In genomic region chr2:203590496-203590895, GRCh38 we compare ENCODE assay signal across 27 cellular contexts.
"Had no signal": no experiment of that assay in that cellular context is flagged by ENCODE, and none has a peak within 500 bp of the region (broad histone marks: within the 10 kb centered on the region; RNA-seq: fewer than 3 reads in every experiment).

No MANE protein-coding gene starts in this region.

- H3K4me1 ChIP-seq: pancreas, prostate gland, right lobe of liver, sigmoid colon, testis, upper lobe of right lung, uterus had no signal

- DNase-seq: naive thymus-derived CD8-positive, alpha-beta T cell; nephron progenitor cell; pancreas; right cardiac atrium; right lobe of liver; sigmoid colon; small intestine; stimulated activated CD4-positive, alpha-beta T cell treated with anti-CD3 and anti-CD28 coated beads, Interleukin-15, amount 100 ng/mL, for 24 hours; stimulated activated CD4-positive, alpha-beta T cell treated with anti-CD3 and anti-CD28 coated beads, Interleukin-2, amount 100 ng/mL, for 24 hours; stimulated activated CD4-positive, alpha-beta T cell treated with anti-CD3 and anti-CD28 coated beads, Interleukin-2, amount 100 ng/mL, for 48 hours; stimulated activated CD4-positive, alpha-beta T cell treated with anti-CD3 and anti-CD28 coated beads, Interleukin-4, amount 100 ng/mL, for 24 hours; stimulated activated naive CD4-positive, alpha-beta T cell; stimulated activated naive CD8-positive, alpha-beta T cell treated with anti-CD3 and anti-CD28 coated beads, Interleukin-15, amount 100 ng/mL, for 72 hours; stimulated activated naive CD8-positive, alpha-beta T cell treated with anti-CD3 and anti-CD28 coated beads, Interleukin-15, Interleukin-2, amounts not matched to agents 100 U/mL and 50 U/mL, for 24 hours; substantia nigra; testis; tibial artery; transverse colon; upper lobe of right lung; uterus had no signal

- H3K36me3 ChIP-seq: neutrophil, pancreas, prostate gland, right lobe of liver, sigmoid colon, suprapubic skin, tibial artery, transverse colon, upper lobe of right lung, uterus had no signal

- H3K27me3 Mint-ChIP-seq: stimulated activated naive CD8-positive, alpha-beta T cell treated with anti-CD3 and anti-CD28 coated beads, Interleukin-15, amount 100 ng/mL, for 72 hours; type B pancreatic cell had no signal

- H3K4me3 Mint-ChIP-seq: naive thymus-derived CD8-positive, alpha-beta T cell; natural killer cell treated with Interleukin-12 subunit alpha and Interleukin-12 subunit beta and Interleukin-15 and Interleukin-18, amount 100 ng/mL, for 72 hours; nephron progenitor cell; neural crest cell; stimulated activated effector memory CD8-positive, alpha-beta T cell treated with anti-CD3 and anti-CD28 coated beads, Interleukin-12 subunit alpha, Interleukin-12 subunit beta, amount 100 ng/mL, for 72 hours; stimulated activated naive CD8-positive, alpha-beta T cell treated with anti-CD3 and anti-CD28 coated beads, Interleukin-15, amount 100 ng/mL, for 72 hours; type B pancreatic cell had no signal

- H3K36me3 Mint-ChIP-seq: naive thymus-derived CD8-positive, alpha-beta T cell; natural killer cell treated with Interleukin-12 subunit alpha and Interleukin-12 subunit beta and Interleukin-15 and Interleukin-18, amount 100 ng/mL, for 72 hours; type B pancreatic cell had no signal

- H3K27ac ChIP-seq: neutrophil, pancreas, prostate gland, right lobe of liver, sigmoid colon, suprapubic skin, testis, tibial artery, transverse colon, upper lobe of right lung, uterus had no signal

- ATAC-seq: naive thymus-derived CD8-positive, alpha-beta T cell; natural killer cell treated with Interleukin-12 subunit alpha and Interleukin-12 subunit beta and Interleukin-15 and Interleukin-18, amount 100 ng/mL, for 72 hours; pancreas; right cardiac atrium; right lobe of liver; stimulated activated effector memory CD8-positive, alpha-beta T cell treated with anti-CD3 and anti-CD28 coated beads, Interleukin-12 subunit alpha, Interleukin-12 subunit beta, amount 100 ng/mL, for 72 hours; stimulated activated naive CD8-positive, alpha-beta T cell treated with anti-CD3 and anti-CD28 coated beads, Interleukin-15, amount 100 ng/mL, for 72 hours; upper lobe of right lung had no signal

- H3K4me3 ChIP-seq: pancreas, prostate gland, right lobe of liver, sigmoid colon, suprapubic skin, testis, tibial artery, transverse colon, upper lobe of right lung, uterus had no signal

- H3K27ac Mint-ChIP-seq: natural killer cell treated with Interleukin-12 subunit alpha and Interleukin-12 subunit beta and Interleukin-15 and Interleukin-18, amount 100 ng/mL, for 72 hours; nephron progenitor cell; stimulated activated effector memory CD8-positive, alpha-beta T cell treated with anti-CD3 and anti-CD28 coated beads, Interleukin-12 subunit alpha, Interleukin-12 subunit beta, amount 100 ng/mL, for 72 hours; stimulated activated naive CD8-positive, alpha-beta T cell treated with anti-CD3 and anti-CD28 coated beads, Interleukin-15, amount 100 ng/mL, for 72 hours; type B pancreatic cell had no signal

- H3K9me3 Mint-ChIP-seq: naive thymus-derived CD8-positive, alpha-beta T cell; natural killer cell treated with Interleukin-12 subunit alpha and Interleukin-12 subunit beta and Interleukin-15 and Interleukin-18, amount 100 ng/mL, for 72 hours; nephron progenitor cell; neural crest cell; stimulated activated effector memory CD8-positive, alpha-beta T cell treated with anti-CD3 and anti-CD28 coated beads, Interleukin-12 subunit alpha, Interleukin-12 subunit beta, amount 100 ng/mL, for 72 hours; stimulated activated naive CD8-positive, alpha-beta T cell treated with anti-CD3 and anti-CD28 coated beads, Interleukin-15, amount 100 ng/mL, for 72 hours; type B pancreatic cell had no signal

- H3K9me3 ChIP-seq: neutrophil, pancreas, prostate gland, right lobe of liver, sigmoid colon, suprapubic skin, testis, tibial artery, transverse colon, upper lobe of right lung, uterus had no signal
